In the genomic region with DNA sequence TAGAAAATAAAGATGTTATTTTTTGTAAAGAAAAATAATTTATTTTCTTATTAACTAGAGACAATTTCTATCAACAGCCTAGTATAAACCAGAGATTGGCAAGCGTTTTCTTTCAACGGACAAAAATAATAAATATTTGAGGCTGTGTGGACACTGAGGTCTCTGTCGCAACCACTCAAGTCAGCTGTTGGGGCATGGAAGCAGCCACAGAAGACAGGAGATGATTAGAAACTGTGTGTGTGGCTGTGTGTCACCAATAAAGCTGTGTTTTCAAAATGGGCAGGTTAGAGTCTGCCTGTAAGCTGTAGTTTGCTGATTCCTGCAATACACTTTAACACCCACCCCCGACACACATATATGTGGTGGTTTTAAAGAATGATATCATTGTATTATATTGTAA, we compare ENCODE assay signal across 24 cellular contexts.
DNase-seq lines count a peak whose midpoint lies in the region; ATAC-seq, FAIRE-seq and TF ChIP-seq lines count a peak whose summit lies in the region.
"Had no signal": no experiment of that assay in that cellular context is flagged by ENCODE, and none has a peak within 500 bp of the region (broad histone marks: within the 10 kb centered on the region; RNA-seq: fewer than 3 reads in every experiment).

No MANE protein-coding gene starts in this region.

- peak overlapping the region in 1 of 7 donors; percentile 92 for H3K27ac Mint-ChIP-seq in CD14-positive monocyte
- no peak overlapping the region for H3K27ac Mint-ChIP-seq in activated CD4-positive, alpha-beta memory T cell treated with anti-CD3 and anti-CD28 coated beads, Interleukin-2, amount 10 ng/mL, durations not matched to agents 7 days and 5 days
- H3K27ac Mint-ChIP-seq: activated naive CD8-positive, alpha-beta T cell treated with anti-CD3 and anti-CD28 coated beads for 36 hours; activated T-helper 2 cell treated with anti-CD3 and anti-CD28 coated beads, Interferon-gamma antibody, Interleukin-2, Interleukin-4, amounts not matched to agents 10 μg/mL and 5 μg/mL and 100 μg/mL, durations not matched to agents 14 hours and 24 hours and 36 hours; CD4-positive, CD25-positive, alpha-beta regulatory T cell; naive thymus-derived CD8-positive, alpha-beta T cell had no signal

- H2AFZ ChIP-seq in GM12878 (ENCODE audit: control insufficient read depth, low read depth, low read length) = no peak overlapping the region
- no peak overlapping the region for H2AFZ ChIP-seq in hepatocyte

- no peak overlapping the region for H3K4me3 Mint-ChIP-seq in CD14-positive monocyte
- no peak overlapping the region for H3K4me3 Mint-ChIP-seq in activated CD4-positive, alpha-beta memory T cell treated with anti-CD3 and anti-CD28 coated beads, Interleukin-2, amount 10 ng/mL, durations not matched to agents 7 days and 5 days
- H3K4me3 Mint-ChIP-seq: activated naive CD8-positive, alpha-beta T cell treated with anti-CD3 and anti-CD28 coated beads for 36 hours; CD4-positive, CD25-positive, alpha-beta regulatory T cell; naive thymus-derived CD8-positive, alpha-beta T cell had no signal

- H3K4me3 ChIP-seq in GM12878 (no peak overlapping the region), left lung (no peak overlapping the region), hepatocyte (no peak overlapping the region)
- H3K4me3 ChIP-seq: coronary artery, testis had no signal

- no peak for TF ChIP-seq RAD21 in GM12878 (IDR thresholded peaks at IDR 0.05; ENCODE audit: insufficient read depth, low read depth, low read length)

- H3K36me3 ChIP-seq in GM12878 (ENCODE audit: control insufficient read depth in 2 of 2, insufficient read depth in 2 of 2, low read length in 1 of 2) (no peaks in the 10 kb centered on the region), left lung (no peaks in the 10 kb centered on the region), hepatocyte (replicated peaks; ENCODE audit: insufficient read depth, low read depth) (no peaks in the 10 kb centered on the region)

- H3K4me2 ChIP-seq in GM12878 (ENCODE audit: control insufficient read depth, insufficient read depth) (no peak overlapping the region), hepatocyte (no peak overlapping the region)

- FAIRE-seq in GM12878 (lab: Jason Lieb, UNC) = no peak
- FAIRE-seq in HTR-8/SVneo (lab: Jason Lieb, UNC) = no peak
- FAIRE-seq: GM12891 had no signal

- H3K79me2 ChIP-seq in GM12878 (ENCODE audit: control insufficient read depth, insufficient read depth, low read length) = no peaks in the 10 kb centered on the region
- H3K79me2 ChIP-seq in hepatocyte = no peaks in the 10 kb centered on the region

- peaks cover 0 to 2% (median 0%) of the 10 kb centered on the region in 3 donors for H3K27me3 Mint-ChIP-seq in CD14-positive monocyte (ENCODE audit: low read depth in 3 of 3)
- no peaks in the 10 kb centered on the region for H3K27me3 Mint-ChIP-seq in activated CD4-positive, alpha-beta memory T cell treated with anti-CD3 and anti-CD28 coated beads, Interleukin-2, amount 10 ng/mL, durations not matched to agents 7 days and 5 days
- H3K27me3 Mint-ChIP-seq: activated naive CD8-positive, alpha-beta T cell treated with anti-CD3 and anti-CD28 coated beads for 36 hours; CD4-positive, CD25-positive, alpha-beta regulatory T cell had no signal

- H3K27ac ChIP-seq in GM12878 (ENCODE audit: control insufficient read depth, insufficient read depth) (no peak overlapping the region), left lung (no peak overlapping the region), hepatocyte (no peak overlapping the region)
- H3K27ac ChIP-seq: coronary artery, testis had no signal

- ATAC-seq in GM12878 (no peak), left lung (peak; percentile 35), GM18502 (IDR thresholded peaks at IDR 0.05; ENCODE audit: poor library complexity, unreplicated experiment) (no peak)
- ATAC-seq: naive thymus-derived CD8-positive, alpha-beta T cell had no signal

- H3K4me1 ChIP-seq in GM12878 (ENCODE audit: control insufficient read depth, insufficient read depth, low read length) = no peaks in the 10 kb centered on the region
- peaks cover 0 to 27% of the 10 kb centered on the region in 2 donors for H3K4me1 ChIP-seq in left lung
- H3K4me1 ChIP-seq in hepatocyte (ENCODE audit: insufficient read depth) = peaks cover 4% of the 10 kb centered on the region
- H3K4me1 ChIP-seq: testis had no signal

- intact Hi-C loops in CD14-positive monocyte (cut with micrococcal nuclease) (no loop called here), GM12878 (cut with micrococcal nuclease; ENCODE audit: unreplicated experiment) (no loop called here), left lung (cut with DNase I) (no loop called here)

- WGBS in GM12878 (ENCODE audit: insufficient coverage, insufficient replicate concordance, low lambda C conversion rate, missing lambda C conversion rate) = 65% methylated on average over 4 of the region's 4 CpGs
- WGBS in hepatocyte (ENCODE audit: low lambda C conversion rate, missing lambda C conversion rate) = 88% methylated on average over 4 of the region's 4 CpGs

- POLR2A ChIA-PET in GM12878 (lab: Charles Lee) = no interaction called here
- POLR2A ChIA-PET in activated CD4-positive, alpha-beta memory T cell treated with anti-CD3 and anti-CD28 coated beads, Interleukin-2, amount 10 ng/mL, durations not matched to agents 7 days and 5 days (lab: Charles Lee) = interaction anchor here (1.3 kb wide), 1 partner anchor 195 kb away, joined by 3 read pairs; no protein-coding TSS in a partner anchor

- H3K9me2 ChIP-seq in hepatocyte (replicated peaks; ENCODE audit: insufficient read depth) = no peaks in the 10 kb centered on the region

- TF ChIP-seq EP300 in GM12878 (IDR thresholded peaks at IDR 0.05; ENCODE audit: borderline replicate concordance in 1 of 2, control insufficient read depth in 1 of 2, low read depth in 2 of 2, low read length in 2 of 2) = no peak

- peaks cover 0 to 7% (median 2%) of the 10 kb centered on the region in 7 donors for H3K9me3 Mint-ChIP-seq in CD14-positive monocyte
- peaks cover 2% of the 10 kb centered on the region for H3K9me3 Mint-ChIP-seq in activated CD4-positive, alpha-beta memory T cell treated with anti-CD3 and anti-CD28 coated beads, Interleukin-2, amount 10 ng/mL, durations not matched to agents 7 days and 5 days
- H3K9me3 Mint-ChIP-seq: activated naive CD8-positive, alpha-beta T cell treated with anti-CD3 and anti-CD28 coated beads for 36 hours had no signal

- SMC1A ChIA-PET in GM12878 (lab: Charles Lee; ENCODE audit: uncharacterized antibody, unreplicated experiment) = interaction anchor here (1.0 kb wide), 1 partner anchor 11 kb away, joined by 3 read pairs; no protein-coding TSS in a partner anchor

- H4K20me1 ChIP-seq in GM12878 (ENCODE audit: control insufficient read depth, insufficient read depth) (no peaks in the 10 kb centered on the region), hepatocyte (ENCODE audit: insufficient read depth, poor library complexity, severe bottlenecking) (no peaks in the 10 kb centered on the region)

- peaks cover 34% of the 10 kb centered on the region for H3K4me1 Mint-ChIP-seq in CD14-positive monocyte
- no peaks in the 10 kb centered on the region for H3K4me1 Mint-ChIP-seq in activated CD4-positive, alpha-beta memory T cell treated with anti-CD3 and anti-CD28 coated beads, Interleukin-2, amount 10 ng/mL, durations not matched to agents 7 days and 5 days
- H3K4me1 Mint-ChIP-seq: activated naive CD8-positive, alpha-beta T cell treated with anti-CD3 and anti-CD28 coated beads for 36 hours; CD4-positive, CD25-positive, alpha-beta regulatory T cell had no signal

- TF ChIP-seq CTCF in CD14-positive monocyte (IDR thresholded peaks at IDR 0.05) (no peak), GM12878 (IDR thresholded peaks at IDR 0.05 in 2 of 3, conservative IDR thresholded peaks at IDR 0.05 in 1 of 3; ENCODE audit: control insufficient read depth in 2 of 3, extremely low read depth in 1 of 3, insufficient read depth in 1 of 3, low read depth in 3 of 3, low read length in 3 of 3) (no peak), left lung (IDR thresholded peaks at IDR 0.05) (no peak), hepatocyte (IDR thresholded peaks at IDR 0.05; ENCODE audit: poor library complexity) (no peak)

- DNase-seq in CD14-positive monocyte (ENCODE audit: low spot score) = peak; percentile 48
- DNase-seq in MV-4-11 (lab: John Stamatoyannopoulos, UW) = peak; percentile 59
- DNase-seq in GM12878 (ENCODE audit: low read depth, low spot score) = no peak
- DNase-seq in left lung = peak in 1 of 2 donors; percentile 32
- no peak for DNase-seq in activated CD4-positive, alpha-beta memory T cell treated with anti-CD3 and anti-CD28 coated beads, Interleukin-2, amount 10 ng/mL, durations not matched to agents 7 days and 5 days
- no peak for DNase-seq in HTR-8/SVneo (ENCODE audit: insufficient read length, low spot score)
- no peak for DNase-seq in hepatocyte (ENCODE audit: low spot score)
- DNase-seq: activated CD4-positive, alpha-beta T cell treated with anti-CD3 and anti-CD28 coated beads for 48 hours; activated naive CD8-positive, alpha-beta T cell treated with anti-CD3 and anti-CD28 coated beads for 36 hours; CD4-positive, CD25-positive, alpha-beta regulatory T cell; GOT3; hippocampal formation; islet precursor cell; KG1; mesendoderm; naive thymus-derived CD8-positive, alpha-beta T cell; NCI-H1105; NCI-H526 treated with DMSO at 0.1 percent for 48 hours; T-helper 1 cell; testis had no signal

- H3K9me3 ChIP-seq in GM12878 (replicated peaks; ENCODE audit: control insufficient read depth, insufficient read depth, low read length) (no peaks in the 10 kb centered on the region), left lung (no peaks in the 10 kb centered on the region), hepatocyte (ENCODE audit: low read depth) (no peaks in the 10 kb centered on the region)
- H3K9me3 ChIP-seq: testis had no signal

- RAD21 ChIA-PET in GM12878 (lab: Charles Lee; ENCODE audit: unreplicated experiment) = no interaction called here

- in situ Hi-C loops in GM12878 (cut with MboI) = no loop called here

- TF ChIP-seq POLR2A in GM12878 (IDR thresholded peaks at IDR 0.05; ENCODE audit: low read depth, low read length) = no peak

- H3K27me3 ChIP-seq in GM12878 (replicated peaks in 1 of 2; ENCODE audit: control insufficient read depth in 2 of 2, insufficient read depth in 2 of 2, low read length in 1 of 2) (no peaks in the 10 kb centered on the region), left lung (no peaks in the 10 kb centered on the region), hepatocyte (no peaks in the 10 kb centered on the region)
- H3K27me3 ChIP-seq: testis had no signal

- no peaks in the 10 kb centered on the region for H3K36me3 Mint-ChIP-seq in CD14-positive monocyte
- H3K36me3 Mint-ChIP-seq in activated CD4-positive, alpha-beta memory T cell treated with anti-CD3 and anti-CD28 coated beads, Interleukin-2, amount 10 ng/mL, durations not matched to agents 7 days and 5 days (ENCODE audit: low read depth) = no peaks in the 10 kb centered on the region
- H3K36me3 Mint-ChIP-seq: activated naive CD8-positive, alpha-beta T cell treated with anti-CD3 and anti-CD28 coated beads for 36 hours; CD4-positive, CD25-positive, alpha-beta regulatory T cell; naive thymus-derived CD8-positive, alpha-beta T cell had no signal

- CTCF ChIA-PET in GM12878 (lab: Yijun Ruan, JAX) = no interaction called here
- CTCF ChIA-PET in activated CD4-positive, alpha-beta memory T cell treated with anti-CD3 and anti-CD28 coated beads, Interleukin-2, amount 10 ng/mL, durations not matched to agents 7 days and 5 days (lab: Charles Lee) = no interaction called here

- no TSS peak for BruUV-seq in GM12878 (replicated peaks; lab: Mats Ljungman, UMichigan)

- H3K9ac ChIP-seq in GM12878 (ENCODE audit: control insufficient read depth, insufficient read depth, low read length) = no peak overlapping the region

Comparison
In these comparisons a context has a peak if more than half of its experiments do, and no peak if none do; other contexts are left out.
1. DNase-seq: peak in CD14-positive monocyte (single experiment) and MV-4-11 (single experiment); none in GM12878 (single experiment), activated CD4-positive, alpha-beta memory T cell treated with anti-CD3 and anti-CD28 coated beads, Interleukin-2, amount 10 ng/mL, durations not matched to agents 7 days and 5 days (single experiment), HTR-8/SVneo (single experiment) and hepatocyte (single experiment).